In the genomic region with DNA sequence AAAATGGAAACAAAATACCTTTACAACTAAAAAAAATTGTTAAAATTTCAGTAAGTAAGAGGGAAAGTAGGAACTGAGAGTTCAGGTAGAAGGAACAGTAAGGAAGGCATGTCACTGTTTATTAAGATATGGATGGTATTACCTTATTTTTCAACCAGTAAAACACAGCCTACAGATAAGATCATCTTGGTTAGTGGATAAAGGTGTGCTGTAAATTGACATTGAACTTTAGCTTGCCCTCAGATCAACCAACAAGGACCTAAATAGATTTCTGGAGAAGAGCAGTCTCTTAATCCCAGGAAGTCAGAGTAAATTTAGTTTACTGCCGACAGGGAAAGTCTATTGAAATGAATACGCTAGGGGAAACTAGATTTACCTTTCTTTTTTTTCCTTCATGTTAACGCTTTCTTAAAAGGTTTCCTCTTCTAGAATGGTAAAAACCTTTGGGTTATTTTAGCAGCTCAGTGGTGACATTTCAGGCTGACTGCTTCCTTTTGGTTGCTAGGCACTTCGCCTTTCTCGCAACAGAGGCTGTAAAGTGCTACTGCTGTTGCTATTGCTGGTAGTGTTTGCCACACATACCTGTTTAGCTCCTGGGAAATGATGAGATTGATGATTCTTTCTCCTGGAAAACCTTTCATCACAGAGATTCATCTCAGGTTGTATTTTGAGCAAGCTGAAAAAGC, we compare ENCODE assay signal across 9 cellular contexts. TPM values are rescaled to one million over a fixed set of nuclear protein-coding genes. Genes with fewer than 3 reads are reported as not detected.
DNase-seq lines count a peak whose midpoint lies in the region; ATAC-seq and TF ChIP-seq lines count a peak whose summit lies in the region.
"Had no signal": no experiment of that assay in that cellular context is flagged by ENCODE, and none has a peak within 500 bp of the region (broad histone marks: within the 10 kb centered on the region; RNA-seq: fewer than 3 reads in every experiment).

No MANE protein-coding gene starts in this region.

- H3K36me3 ChIP-seq in suprapubic skin (no peaks in the 10 kb centered on the region), A673 (ENCODE audit: insufficient read depth, low read length, poor library complexity, severe bottlenecking) (no peaks in the 10 kb centered on the region)

- peak overlapping the region; percentile 77 for H3K27ac Mint-ChIP-seq in activated CD4-positive, alpha-beta T cell treated with anti-CD3 and anti-CD28 coated beads, Interleukin-2, amount 10 ng/mL, durations not matched to agents 24 days and 14 days

- H3K27me3 Mint-ChIP-seq in activated CD4-positive, alpha-beta T cell treated with anti-CD3 and anti-CD28 coated beads, Interleukin-2, amount 10 ng/mL, durations not matched to agents 24 days and 14 days: no peaks in the 10 kb centered on the region

- H3K9me3 ChIP-seq in suprapubic skin: no peaks in the 10 kb centered on the region
- H3K9me3 ChIP-seq in A673 (ENCODE audit: low read depth, low read length, poor library complexity, severe bottlenecking): no peaks in the 10 kb centered on the region

- no peak overlapping the region for H3K27ac ChIP-seq in suprapubic skin
- H3K27ac ChIP-seq in A673 (ENCODE audit: low read depth, low read length, poor library complexity, severe bottlenecking): no peak overlapping the region

- peak; percentile 58 for ATAC-seq in GM21717 (IDR thresholded peaks at IDR 0.05; ENCODE audit: unreplicated experiment)
- peak; percentile 61 for ATAC-seq in left colon

- intact Hi-C loops in activated CD4-positive, alpha-beta T cell treated with anti-CD3 and anti-CD28 coated beads, Interleukin-2, amount 10 ng/mL, durations not matched to agents 24 days and 14 days (cut with micrococcal nuclease): loop anchor here (1.0 to 5.0 kb wide), 3 partner anchors 9 to 205 kb away; a partner anchor contains a TSS
- intact Hi-C loops in left colon (cut with DNase I, micrococcal nuclease): no loop called here
- intact Hi-C loops in A673 (cut with micrococcal nuclease; ENCODE audit: unreplicated experiment): no loop called here

- no peak for TF ChIP-seq EP300 in suprapubic skin (IDR thresholded peaks at IDR 0.05)

- BruUV-seq in A673 (replicated peaks; lab: Mats Ljungman, UMichigan): no TSS peak

- H3K9me3 Mint-ChIP-seq in activated CD4-positive, alpha-beta T cell treated with anti-CD3 and anti-CD28 coated beads, Interleukin-2, amount 10 ng/mL, durations not matched to agents 24 days and 14 days: no peaks in the 10 kb centered on the region

- H3K4me1 ChIP-seq in suprapubic skin: no peaks in the 10 kb centered on the region
- no peaks in the 10 kb centered on the region for H3K4me1 ChIP-seq in A673 (ENCODE audit: insufficient read depth, low read length, poor library complexity, severe bottlenecking)

- H3K27me3 ChIP-seq in suprapubic skin (no peaks in the 10 kb centered on the region), A673 (replicated peaks; ENCODE audit: insufficient read depth, low read depth, low read length, poor library complexity) (no peaks in the 10 kb centered on the region)

- 78% methylated on average over 5 of the region's 5 CpGs for WGBS in suprapubic skin

- DNase-seq in G401 (ENCODE audit: low spot score) (peak; percentile 31), left colon (no peak), RPMI8226 (no peak), NCI-H2081 treated with DMSO at 0.1 percent for 48 hours (lab: John Stamatoyannopoulos, UW) (no peak), suprapubic skin (ENCODE audit: low spot score in 2 of 2) (no peak), A673 (ENCODE audit: low spot score) (no peak)
- DNase-seq in activated CD4-positive, alpha-beta T cell treated with anti-CD3 and anti-CD28 coated beads, Interleukin-2, amount 10 ng/mL, durations not matched to agents 24 days and 14 days: peak; percentile 84

- TF ChIP-seq CTCF in suprapubic skin (IDR thresholded peaks at IDR 0.05) (no peak), A673 (conservative IDR thresholded peaks at IDR 0.05; ENCODE audit: low read depth, low read length) (no peak)

- CTCF ChIA-PET in A673 (lab: Charles Lee): no interaction called here

- POLR2A ChIA-PET in A673 (lab: Charles Lee; ENCODE audit: low non-redundant PET): no interaction called here

- peaks cover 38% of the 10 kb centered on the region for H3K4me1 Mint-ChIP-seq in activated CD4-positive, alpha-beta T cell treated with anti-CD3 and anti-CD28 coated beads, Interleukin-2, amount 10 ng/mL, durations not matched to agents 24 days and 14 days

- peaks cover 9% of the 10 kb centered on the region for H3K36me3 Mint-ChIP-seq in activated CD4-positive, alpha-beta T cell treated with anti-CD3 and anti-CD28 coated beads, Interleukin-2, amount 10 ng/mL, durations not matched to agents 24 days and 14 days (ENCODE audit: low read depth)

- peak overlapping the region; percentile 69 for H3K4me3 Mint-ChIP-seq in activated CD4-positive, alpha-beta T cell treated with anti-CD3 and anti-CD28 coated beads, Interleukin-2, amount 10 ng/mL, durations not matched to agents 24 days and 14 days

- no peak overlapping the region for H3K4me3 ChIP-seq in suprapubic skin
- H3K4me3 ChIP-seq in A673 (ENCODE audit: low read depth, low read length, poor library complexity, severe bottlenecking): no peak overlapping the region
- H3K4me3 ChIP-seq: skin epidermis had no signal

- no peak for TF ChIP-seq POLR2A in suprapubic skin (IDR thresholded peaks at IDR 0.05)

- in situ Hi-C loops in G401 (cut with HindIII; ENCODE audit: low sequenced_read_pairs): no loop called here

RNA-seq across cellular contexts. Expression of a gene that starts 12.9 kb away (rescaled TPM):
- 12.6 and 17.8 TPM in 2 replicates for total RNA-seq in G401 (2014; rRNA removed; shearing (Covaris generic))
- total RNA-seq in activated CD4-positive, alpha-beta T cell treated with anti-CD3 and anti-CD28 coated beads, Interleukin-2, amount 10 ng/mL, durations not matched to agents 24 days and 14 days: 4.1 and 4.7 TPM in 2 replicates
- total RNA-seq in left colon: 1 to 10 TPM; 4.9 to 8.0 TPM
- 1 to 10 TPM; 3.6 to 7.7 (median 3.9) TPM for total RNA-seq in suprapubic skin
- 14.8 and 14.9 TPM in 2 replicates for total RNA-seq in A673 (2021)

RNA-seq across cellular contexts. Expression of a gene that starts 13.2 kb away (rescaled TPM):
- total RNA-seq in G401 (2014; rRNA removed; shearing (Covaris generic)): 30.2 and 34.3 TPM in 2 replicates
- 48.3 and 58.3 TPM in 2 replicates for total RNA-seq in activated CD4-positive, alpha-beta T cell treated with anti-CD3 and anti-CD28 coated beads, Interleukin-2, amount 10 ng/mL, durations not matched to agents 24 days and 14 days
- 1 to 10 TPM; 3.3 to 5.3 TPM for total RNA-seq in left colon
- 1 to 10 TPM; 1.3 to 6.4 (median 2.0) TPM for total RNA-seq in suprapubic skin
- total RNA-seq in A673 (2021): 56.9 and 68.4 TPM in 2 replicates

Comparison
In these comparisons a context has a peak if more than half of its experiments do, and no peak if none do; other contexts are left out.
1. DNase-seq: peak in G401 (single experiment) and activated CD4-positive, alpha-beta T cell treated with anti-CD3 and anti-CD28 coated beads, Interleukin-2, amount 10 ng/mL, durations not matched to agents 24 days and 14 days (single experiment); none in left colon (0 of 2), RPMI8226 (single experiment), NCI-H2081 treated with DMSO at 0.1 percent for 48 hours (single experiment), suprapubic skin (0 of 2) and A673 (single experiment).